In the genomic region with DNA sequence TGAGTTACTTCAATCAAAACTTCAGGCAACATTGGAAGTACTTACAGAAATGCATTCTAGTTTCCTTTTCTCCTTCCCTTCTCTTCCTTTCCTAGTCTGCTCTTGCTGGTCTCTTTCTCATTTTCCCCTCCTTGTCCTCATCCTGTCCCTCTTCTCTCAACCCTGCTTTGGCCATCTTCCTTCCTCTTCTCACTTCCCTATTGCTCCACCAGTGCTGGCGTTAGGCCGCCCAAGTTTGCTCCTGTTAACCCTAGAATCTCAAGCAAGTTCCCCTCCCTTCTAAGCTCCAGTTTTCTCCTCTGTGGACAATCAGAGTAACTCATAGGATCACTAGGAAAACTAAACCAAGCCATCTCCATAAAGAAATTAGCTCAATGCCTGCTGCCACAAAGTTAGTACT, we compare ENCODE assay signal across 13 cellular contexts. TPM values are rescaled to one million over a fixed set of nuclear protein-coding genes. Genes with fewer than 3 reads are reported as not detected.
A peak's percentile ranks its signal among the peaks of the same experiment; 100 is the strongest.
DNase-seq lines count a peak whose midpoint lies in the region; TF ChIP-seq lines count a peak whose summit lies in the region.
"Had no signal": no experiment of that assay in that cellular context is flagged by ENCODE, and none has a peak within 500 bp of the region (broad histone marks: within the 10 kb centered on the region; RNA-seq: fewer than 3 reads in every experiment).

No MANE protein-coding gene starts in this region.

- no peaks in the 10 kb centered on the region for H4K20me1 ChIP-seq in OCI-LY3 (ENCODE audit: insufficient read depth, low read length)

- no peak overlapping the region for H3K9ac ChIP-seq in OCI-LY3 (ENCODE audit: low read length)

- DNase-seq in HL-60 (ENCODE audit: low read depth in 1 of 2, low spot score in 1 of 2) (peak; percentile 91 to 92), globus pallidus (ENCODE audit: low spot score) (peak; percentile 57), NCI-H774 (lab: John Stamatoyannopoulos, UW) (no peak), activated gamma-delta T cell treated with Interleukin-2 at 50 U/mL for 16 hours (no peak), SK-N-DZ (ENCODE audit: low spot score) (no peak), NCI-H1105 treated with DMSO at 0.1 percent for 48 hours (lab: John Stamatoyannopoulos, UW) (no peak)
- DNase-seq: DND-41; endodermal cell; naive thymus-derived CD8-positive, alpha-beta T cell; NCI-H1436; stimulated activated naive CD8-positive, alpha-beta T cell treated with anti-CD3 and anti-CD28 coated beads, Interleukin-15, Interleukin-2, amounts not matched to agents 100 U/mL and 50 U/mL, for 24 hours had no signal

- H3K4me3 ChIP-seq in HL-60 (replicated peaks; ENCODE audit: insufficient read depth, low read length) (peak overlapping the region; percentile 37), OCI-LY3 (ENCODE audit: low read length) (no peak overlapping the region), neutrophil (ENCODE audit: low read depth in 1 of 2, low read length in 1 of 2) (peak overlapping the region; percentile 55 to 60)

- H3K9me3 ChIP-seq in OCI-LY3 (ENCODE audit: insufficient read depth, low read length) (no peaks in the 10 kb centered on the region), neutrophil (no peaks in the 10 kb centered on the region)

- no peaks in the 10 kb centered on the region for H3K79me2 ChIP-seq in OCI-LY3 (ENCODE audit: low read length)

- no peaks in the 10 kb centered on the region for H3K36me3 ChIP-seq in OCI-LY3 (replicated peaks; ENCODE audit: low read depth, low read length)
- no peaks in the 10 kb centered on the region for H3K36me3 ChIP-seq in neutrophil

- no peaks in the 10 kb centered on the region for H3K27me3 ChIP-seq in HL-60 (ENCODE audit: insufficient read depth, poor library complexity, severe bottlenecking)
- H3K27me3 ChIP-seq in OCI-LY3 (ENCODE audit: low read depth, low read length), result peaks cover 3% of the 10 kb centered on the region; the same call in 1 of the 2 replicates
- H3K27me3 ChIP-seq in neutrophil, result no peaks in the 10 kb centered on the region

- peaks cover 22% of the 10 kb centered on the region for H3K4me1 ChIP-seq in OCI-LY3 (ENCODE audit: low read length)
- peaks cover 99 to 100% of the 10 kb centered on the region in 2 experiments for H3K4me1 ChIP-seq in neutrophil (ENCODE audit: control insufficient read depth in 1 of 2, insufficient read depth in 1 of 2, low read depth in 1 of 2, low read length in 1 of 2)

- H3K4me2 ChIP-seq in OCI-LY3 (ENCODE audit: low read length), result peak overlapping the region; percentile 41

- TF ChIP-seq CTCF in HL-60 (IDR thresholded peaks at IDR 0.05; ENCODE audit: insufficient read depth, low read length), result no peak
- TF ChIP-seq CTCF in OCI-LY3 (IDR thresholded peaks at IDR 0.05; ENCODE audit: low read depth, low read length), result no peak
- TF ChIP-seq CTCF in neutrophil (IDR thresholded peaks at IDR 0.05), result no peak

- peak overlapping the region; percentile 97 for H3K27ac ChIP-seq in HL-60 (replicated peaks)
- no peak overlapping the region for H3K27ac ChIP-seq in OCI-LY3 (ENCODE audit: low read length)
- H3K27ac ChIP-seq in neutrophil, result peak overlapping the region; percentile 92

- no peak overlapping the region for H2AFZ ChIP-seq in OCI-LY3 (ENCODE audit: low read depth, low read length)

RNA-seq across cellular contexts. Expression of gene ATP8B4, which starts 4.7 kb away (rescaled TPM):
- not detected in 2 replicates for polyA plus RNA-seq in SK-N-DZ (2014; cell fraction: cytosol; rRNA removed)
- 0.11 and 0.12 TPM in 2 replicates for polyA plus RNA-seq in SK-N-DZ (2014; cell fraction: nucleus; rRNA removed)
- polyA plus RNA-seq: naive thymus-derived CD8-positive, alpha-beta T cell had no signal

Comparison
In these comparisons a context has a peak if more than half of its experiments do, and no peak if none do; other contexts are left out.
1. DNase-seq: peak in HL-60 (2 of 2) and globus pallidus (single experiment); none in NCI-H774 (single experiment), activated gamma-delta T cell treated with Interleukin-2 at 50 U/mL for 16 hours (single experiment), SK-N-DZ (single experiment) and NCI-H1105 treated with DMSO at 0.1 percent for 48 hours (single experiment).